ENCODE assay signal across 16 cellular contexts in genomic region chr10:110141185-110141584, GRCh38.
DNase-seq lines count a peak whose midpoint lies in the region; ATAC-seq and TF ChIP-seq lines count a peak whose summit lies in the region.
"Had no signal": no experiment of that assay in that cellular context is flagged by ENCODE, and none has a peak within 500 bp of the region (broad histone marks: within the 10 kb centered on the region; RNA-seq: fewer than 3 reads in every experiment).

No MANE protein-coding gene starts in this region.

- no peak overlapping the region for H3K23ac ChIP-seq in mesenchymal stem cell (ENCODE audit: low read length in 2 of 2)

- H2BK15ac ChIP-seq in mesenchymal stem cell (ENCODE audit: low read depth, poor library complexity, severe bottlenecking) = no peak overlapping the region

- no peak overlapping the region for H3K14ac ChIP-seq in mesenchymal stem cell (ENCODE audit: low read length in 2 of 2)

- no peak overlapping the region for H3K27ac ChIP-seq in mesenchymal stem cell (ENCODE audit: low read length, poor library complexity, severe bottlenecking)
- H3K27ac ChIP-seq: parathyroid adenoma had no signal

- H3K9me3 ChIP-seq in mesenchymal stem cell (ENCODE audit: control insufficient read depth, low read length) = no peaks in the 10 kb centered on the region
- H3K9me3 ChIP-seq: Caco-2 had no signal

- ATAC-seq in HG02981 (IDR thresholded peaks at IDR 0.05; ENCODE audit: unreplicated experiment) = no peak
- ATAC-seq in GM19397 (IDR thresholded peaks at IDR 0.05; ENCODE audit: unreplicated experiment) = no peak
- ATAC-seq: stimulated activated naive CD8-positive, alpha-beta T cell treated with anti-CD3 and anti-CD28 coated beads, Interleukin-15, Interleukin-2, amounts not matched to agents 100 U/mL and 50 U/mL, for 24 hours had no signal

- H3K4me2 ChIP-seq in mesenchymal stem cell (ENCODE audit: low read length, poor library complexity, severe bottlenecking) = no peak overlapping the region

- no peak overlapping the region for H2AK5ac ChIP-seq in mesenchymal stem cell (ENCODE audit: low read length, severe bottlenecking)

- TF ChIP-seq CTCF in mesothelial cell of epicardium (IDR thresholded peaks at IDR 0.05; ENCODE audit: unreplicated experiment) = no peak

- H3K4ac ChIP-seq in mesenchymal stem cell (ENCODE audit: low read depth in 1 of 2, low read length in 2 of 2) = no peak overlapping the region

- no peak overlapping the region for H2BK12ac ChIP-seq in mesenchymal stem cell (ENCODE audit: low read length in 2 of 2)

- no peak overlapping the region for H3K18ac ChIP-seq in mesenchymal stem cell (ENCODE audit: low read depth in 1 of 2, low read length in 2 of 2)

- H2BK5ac ChIP-seq in mesenchymal stem cell (ENCODE audit: low read depth, low read length, poor library complexity, severe bottlenecking) = no peak overlapping the region

- H3K79me1 ChIP-seq in mesenchymal stem cell (replicated peaks; ENCODE audit: low read length, poor library complexity, severe bottlenecking) = no peaks in the 10 kb centered on the region

- peaks cover under 1 to 13% of the 10 kb centered on the region in 2 experiments for H3K36me3 ChIP-seq in mesenchymal stem cell (ENCODE audit: control insufficient read depth in 1 of 2, insufficient read depth in 2 of 2, low read depth in 1 of 2, low read length in 2 of 2)

- H3K4me1 ChIP-seq in mesenchymal stem cell (ENCODE audit: control insufficient read depth, insufficient read depth, low read depth, low read length) = peaks cover 2% of the 10 kb centered on the region
- H3K4me1 ChIP-seq: Caco-2 had no signal

- no peak overlapping the region for H2BK120ac ChIP-seq in mesenchymal stem cell (ENCODE audit: low read depth, low read length)

- H3K9ac ChIP-seq in mesenchymal stem cell (ENCODE audit: low read length) = no peak overlapping the region
- H3K9ac ChIP-seq: parathyroid adenoma had no signal

- H2AFZ ChIP-seq in mesenchymal stem cell (ENCODE audit: low read depth, low read length) = no peak overlapping the region
- H2AFZ ChIP-seq: parathyroid adenoma had no signal

- no peak overlapping the region for H4K8ac ChIP-seq in mesenchymal stem cell (ENCODE audit: low read length)

- WGBS in mesenchymal stem cell = 46% methylated on average over 1 of the region's 1 CpG

- no peak overlapping the region for H3K27ac Mint-ChIP-seq in mesothelial cell of epicardium

- H3K4me3 Mint-ChIP-seq in mesothelial cell of epicardium = no peak overlapping the region
- H3K4me3 Mint-ChIP-seq: central memory CD8-positive, alpha-beta T cell had no signal

- no peaks in the 10 kb centered on the region for H3K9me3 Mint-ChIP-seq in mesothelial cell of epicardium
- H3K9me3 Mint-ChIP-seq: central memory CD8-positive, alpha-beta T cell had no signal

- peaks cover 0 to 4% of the 10 kb centered on the region in 2 experiments for H3K27me3 ChIP-seq in mesenchymal stem cell (ENCODE audit: control insufficient read depth in 1 of 2, insufficient read depth in 1 of 2, low read length in 2 of 2)

- H3K4me3 ChIP-seq in mesenchymal stem cell (ENCODE audit: insufficient read depth in 1 of 2, low read depth in 1 of 2, low read length in 2 of 2) = no peak overlapping the region

- peak; percentile 96 for DNase-seq in GF-D8 (lab: John Stamatoyannopoulos, UW)
- peak; percentile 16 for DNase-seq in M059J (ENCODE audit: low read depth)
- DNase-seq in amniotic epithelial cell (ENCODE audit: low read depth) = peak; percentile 15
- DNase-seq in mesenchymal stem cell = peak; percentile 44
- no peak for DNase-seq in NCI-H446 treated with DMSO at 0.1 percent for 48 hours (lab: John Stamatoyannopoulos, UW)
- DNase-seq in mesothelial cell of epicardium (ENCODE audit: low spot score in 2 of 2, unreplicated experiment in 2 of 2) = no peak
- DNase-seq: activated effector memory CD4-positive, alpha-beta T cell treated with anti-CD3 and anti-CD28 coated beads, Interleukin-2, amount 50 U/mL, for 16 hours; Caco-2; kidney glomerular epithelial cell; NCI-H2171; stimulated activated CD4-positive, alpha-beta T cell treated with anti-CD3 and anti-CD28 coated beads, Interleukin-2, amount 100 ng/mL, for 48 hours; stimulated activated naive CD8-positive, alpha-beta T cell treated with anti-CD3 and anti-CD28 coated beads, Interleukin-15, Interleukin-2, amounts not matched to agents 100 U/mL and 50 U/mL, for 24 hours had no signal

- peaks cover 13% of the 10 kb centered on the region for H3K4me1 Mint-ChIP-seq in mesothelial cell of epicardium

- H4K91ac ChIP-seq in mesenchymal stem cell (ENCODE audit: low read length) = no peak overlapping the region

- no peaks in the 10 kb centered on the region for H3K27me3 Mint-ChIP-seq in mesothelial cell of epicardium (ENCODE audit: low read depth)
- H3K27me3 Mint-ChIP-seq: central memory CD8-positive, alpha-beta T cell had no signal

- H3K36me3 Mint-ChIP-seq in mesothelial cell of epicardium = no peaks in the 10 kb centered on the region

Comparison
In these comparisons a context has a peak if more than half of its experiments do, and no peak if none do; other contexts are left out.
1. DNase-seq: peak in GF-D8 (single experiment), M059J (single experiment), amniotic epithelial cell (single experiment) and mesenchymal stem cell (single experiment); none in NCI-H446 treated with DMSO at 0.1 percent for 48 hours (single experiment) and mesothelial cell of epicardium (0 of 2).